Comparison of ENCODE assay signal across 8 cellular contexts in the genomic region with DNA sequence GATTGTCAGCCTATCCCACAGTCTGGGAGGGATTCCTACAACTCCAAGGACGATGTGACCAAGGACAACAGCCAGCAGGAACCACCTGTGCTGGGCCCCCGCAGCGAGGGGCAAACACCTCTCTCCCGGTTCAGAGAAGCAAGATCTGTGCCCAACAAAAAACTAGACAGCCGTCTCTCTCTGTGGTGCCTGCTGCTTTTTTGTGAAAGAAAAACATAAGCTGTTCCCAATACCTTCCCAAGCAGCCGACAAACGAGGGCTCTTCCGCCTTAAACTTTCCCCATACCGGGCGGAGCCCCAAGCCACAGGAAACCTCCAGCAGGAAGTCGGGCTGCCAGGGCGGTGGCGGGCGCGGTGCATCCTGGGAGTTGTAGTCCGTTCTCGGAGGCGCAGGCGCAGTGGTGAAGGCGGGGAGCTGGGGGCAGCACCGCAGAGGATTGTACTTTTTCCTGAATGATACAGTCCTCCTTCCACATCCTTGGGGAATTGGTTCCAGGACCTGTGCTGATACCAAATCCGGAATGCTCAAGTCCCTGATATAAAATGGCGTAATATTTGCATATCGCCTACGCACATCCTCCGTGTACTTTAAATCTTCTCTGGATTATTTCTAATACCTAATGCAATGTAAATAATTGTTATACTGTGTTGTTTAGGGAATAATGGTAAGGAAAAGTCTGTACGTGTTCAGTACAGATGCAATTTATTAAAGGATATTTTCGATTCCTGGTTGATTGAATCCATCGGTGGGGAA.
DNase-seq lines count a peak whose midpoint lies in the region; ATAC-seq and TF ChIP-seq lines count a peak whose summit lies in the region.

No MANE protein-coding gene starts in this region.

- WGBS in spleen, 5 donors = 0 to 1% (median 0%) methylated on average over 24 to 29 of the region's 29 CpGs

- no peaks in the 10 kb centered on the region for H3K27me3 ChIP-seq in spleen (replicated peaks in 1 of 7)

- H3K27ac ChIP-seq in spleen = peak overlapping the region; percentile 95 to 99 (median 98)

- H3K9me3 Mint-ChIP-seq in central memory CD8-positive, alpha-beta T cell = no peaks in the 10 kb centered on the region

- H3K36me3 Mint-ChIP-seq in central memory CD8-positive, alpha-beta T cell (ENCODE audit: insufficient read depth) = peaks cover 11% of the 10 kb centered on the region

- intact Hi-C loops in spleen (cut with DNase I; ENCODE audit: low total_unique reads) = loop anchor here (5.0 to 10.0 kb wide), 3 partner anchors 63 to 270 kb away; partner anchors contain the start of gene IRF2

- H3K27ac Mint-ChIP-seq in central memory CD8-positive, alpha-beta T cell (ENCODE audit: low read depth) = peak overlapping the region; percentile 99

- DNase-seq in AG08396 (ENCODE audit: low spot score) = peak; percentile 94
- peak; percentile 93 for DNase-seq in NCI-H345 (lab: John Stamatoyannopoulos, UW)
- peak; percentile 78 to 81 (median 80) for DNase-seq in activated CD4-positive, CD25-positive, alpha-beta regulatory T cell (lab: John Stamatoyannopoulos, UW)
- peak; percentile 85 to 90 for DNase-seq in central memory CD8-positive, alpha-beta T cell (ENCODE audit: low spot score in 2 of 2)
- peak; percentile 95 for DNase-seq in iris pigment epithelial cell (ENCODE audit: low read depth)
- peak; percentile 97 for DNase-seq in spleen

- H3K4me1 Mint-ChIP-seq in central memory CD8-positive, alpha-beta T cell = peaks cover 47% of the 10 kb centered on the region

- H3K9me3 ChIP-seq in spleen = no peaks in the 10 kb centered on the region

- H3K4me1 ChIP-seq in spleen = peaks cover 24 to 54% (median 48%) of the 10 kb centered on the region in 6 donors

- TF ChIP-seq POLR2A in GM18951 (IDR thresholded peaks at IDR 0.05; ENCODE audit: extremely low read depth, insufficient read depth, insufficient read length) = peak; percentile 65
- peak; percentile 43 to 93 (median 89) for TF ChIP-seq POLR2A in spleen (IDR thresholded peaks at IDR 0.05)

- H3K4me3 ChIP-seq in spleen = peak overlapping the region; percentile 52 to 82 (median 55)

- no peaks in the 10 kb centered on the region for H3K36me3 ChIP-seq in spleen

- H3K27me3 Mint-ChIP-seq in central memory CD8-positive, alpha-beta T cell = no peaks in the 10 kb centered on the region

- ATAC-seq in HG03196 (IDR thresholded peaks at IDR 0.05; ENCODE audit: unreplicated experiment) = peak; percentile 65
- ATAC-seq in central memory CD8-positive, alpha-beta T cell (replicated peaks; ENCODE audit: extremely low read depth, poor library complexity, severe bottlenecking) = peak; percentile 80

- in situ Hi-C loops in GM18951 (cut with MboI; ENCODE audit: low sequenced_read_pairs, unreplicated experiment) = no loop called here

- peak overlapping the region; percentile 94 for H3K4me3 Mint-ChIP-seq in central memory CD8-positive, alpha-beta T cell

- TF ChIP-seq CTCF in spleen (IDR thresholded peaks at IDR 0.05 in 8 of 11, conservative IDR thresholded peaks at IDR 0.05 in 3 of 11) = no peak

Comparison
In these comparisons a context has a peak if more than half of its experiments do, and no peak if none do; other contexts are left out.
1. Peak in every context shown above with its lines: DNase-seq, ATAC-seq, H3K4me3 ChIP-seq and H3K27ac ChIP-seq.